In genomic region chr11:33402066-33402465, GRCh38 we compare ENCODE assay signal across 15 cellular contexts. TPM values are rescaled to one million over a fixed set of nuclear protein-coding genes. Genes with fewer than 3 reads are reported as not detected.
DNase-seq lines count a peak whose midpoint lies in the region; TF ChIP-seq lines count a peak whose summit lies in the region.
"Had no signal": no experiment of that assay in that cellular context is flagged by ENCODE, and none has a peak within 500 bp of the region (broad histone marks: within the 10 kb centered on the region; RNA-seq: fewer than 3 reads in every experiment).

No MANE protein-coding gene starts in this region.

- H3K4me1 ChIP-seq in stomach (no peaks in the 10 kb centered on the region), transverse colon (no peaks in the 10 kb centered on the region)

- peak overlapping the region; percentile 18 for H3K4me3 Mint-ChIP-seq in glutamatergic neuron (ENCODE audit: unreplicated experiment)
- H3K4me3 Mint-ChIP-seq: immature natural killer cell had no signal

- H3K27ac ChIP-seq in stomach = no peak overlapping the region
- no peak overlapping the region for H3K27ac ChIP-seq in transverse colon
- H3K27ac ChIP-seq: ovary had no signal

- DNase-seq in Caki2 (ENCODE audit: low read depth) (peak; percentile 37), H7 (peak; percentile 33), NCI-H82 (lab: John Stamatoyannopoulos, UW) (peak; percentile 40), glutamatergic neuron (no peak), anterior cingulate cortex (lab: John Stamatoyannopoulos, UW) (no peak), HuH-7 (ENCODE audit: low spot score) (no peak), stomach (no peak), transverse colon (no peak)
- DNase-seq: activated naive CD4-positive, alpha-beta T cell; effector memory CD4-positive, alpha-beta T cell; immature natural killer cell; midbrain; NCI-H345; ovary; T-helper 1 cell had no signal

- H3K27me3 ChIP-seq in H7 (ENCODE audit: control insufficient read depth, insufficient read depth, low read length) (no peaks in the 10 kb centered on the region), stomach (peaks cover 0 to 17% (median 0%) of the 10 kb centered on the region in 3 donors), transverse colon (peaks cover 5% of the 10 kb centered on the region)
- H3K27me3 ChIP-seq: ovary had no signal

- no peak overlapping the region for H3K27ac Mint-ChIP-seq in glutamatergic neuron (ENCODE audit: unreplicated experiment)
- H3K27ac Mint-ChIP-seq: immature natural killer cell had no signal

- no peaks in the 10 kb centered on the region for H3K27me3 Mint-ChIP-seq in glutamatergic neuron (ENCODE audit: unreplicated experiment)

- H3K36me3 ChIP-seq in H7 (replicated peaks; ENCODE audit: control insufficient read depth, insufficient read depth, low read length) = no peaks in the 10 kb centered on the region
- no peaks in the 10 kb centered on the region for H3K36me3 ChIP-seq in stomach
- H3K36me3 ChIP-seq in transverse colon = no peaks in the 10 kb centered on the region
- H3K36me3 ChIP-seq: ovary had no signal

- peaks cover 19% of the 10 kb centered on the region for H3K4me1 Mint-ChIP-seq in glutamatergic neuron (ENCODE audit: low read depth, unreplicated experiment)
- H3K4me1 Mint-ChIP-seq: immature natural killer cell had no signal

- WGBS in stomach, 5 donors = 72 to 88% (median 79%) methylated on average over 2 of the region's 2 CpGs
- 74 to 88% methylated on average over 2 of the region's 2 CpGs for WGBS in transverse colon (ENCODE audit: low coverage in 1 of 2), 2 donors

- peaks cover 10% of the 10 kb centered on the region for H3K9me3 Mint-ChIP-seq in glutamatergic neuron (ENCODE audit: unreplicated experiment)
- H3K9me3 Mint-ChIP-seq: immature natural killer cell had no signal

- TF ChIP-seq EP300 in stomach (IDR thresholded peaks at IDR 0.05) = no peak
- no peak for TF ChIP-seq EP300 in transverse colon (IDR thresholded peaks at IDR 0.05; ENCODE audit: low read depth)

- H3K36me3 Mint-ChIP-seq in glutamatergic neuron (ENCODE audit: unreplicated experiment) = peaks cover 5% of the 10 kb centered on the region
- H3K36me3 Mint-ChIP-seq: immature natural killer cell had no signal

- TF ChIP-seq POLR2A in stomach (IDR thresholded peaks at IDR 0.05) (no peak), transverse colon (IDR thresholded peaks at IDR 0.05) (no peak)

- in situ Hi-C loops in Caki2 (cut with HindIII; ENCODE audit: low pct_unique_long_range_greater_than_20kb, low sequenced_read_pairs) = no loop called here
- in situ Hi-C loops in transverse colon (cut with MboI; ENCODE audit: low pct_ligation_motif_present in 1 of 4, low pct_unique_long_range_greater_than_20kb in 1 of 4, low sequenced_read_pairs in 3 of 4) = no loop called here

- TF ChIP-seq CTCF in glutamatergic neuron (IDR thresholded peaks at IDR 0.05; ENCODE audit: partially characterized antibody, unreplicated experiment) (no peak), stomach (IDR thresholded peaks at IDR 0.05) (no peak), transverse colon (IDR thresholded peaks at IDR 0.05) (no peak)

- no peak overlapping the region for H3K4me3 ChIP-seq in H7 (ENCODE audit: insufficient read depth, low read depth, low read length)
- no peak overlapping the region for H3K4me3 ChIP-seq in stomach
- no peak overlapping the region for H3K4me3 ChIP-seq in transverse colon
- H3K4me3 ChIP-seq: ovary had no signal

- H3K9me3 ChIP-seq in stomach (no peaks in the 10 kb centered on the region), transverse colon (no peaks in the 10 kb centered on the region)
- H3K9me3 ChIP-seq: ovary had no signal

- intact Hi-C loops in stomach (cut with DNase I; ENCODE audit: low total_unique reads) (no loop called here), transverse colon (cut with DNase I; ENCODE audit: low total_unique reads) (no loop called here)

RNA-seq across cellular contexts. Expression of gene KIAA1549L, which starts 26.2 kb away (rescaled TPM):
- not detected in 2 replicates for total RNA-seq in Caki2 (2014; rRNA removed; shearing (Covaris generic); ENCODE audit: low replicate concordance)
- total RNA-seq in H7 (2014; rRNA removed; shearing (Covaris generic)) = 1.4 and 1.6 TPM in 2 replicates
- total RNA-seq in glutamatergic neuron (ENCODE audit: unreplicated experiment) (3.5 TPM), stomach (under 1 TPM in 1 of 5 donors, not detected in 4; 0.37 TPM), transverse colon (under 1 TPM in 3 of 4 donors, not detected in 1; under 0.01 to 0.20 (median 0.16) TPM)
- polyA plus RNA-seq in stomach = under 1 TPM; under 0.01 to 0.15 (median 0.15) TPM
- polyA plus RNA-seq: immature natural killer cell had no signal

Comparison
In these comparisons a context has a peak if more than half of its experiments do, and no peak if none do; other contexts are left out.
1. DNase-seq: peak in Caki2 (single experiment), H7 (single experiment) and NCI-H82 (single experiment); none in glutamatergic neuron (single experiment), anterior cingulate cortex (0 of 58), HuH-7 (single experiment), stomach (single experiment) and transverse colon (single experiment).